Comparison of ENCODE assay signal across 21 cellular contexts in the genomic region with DNA sequence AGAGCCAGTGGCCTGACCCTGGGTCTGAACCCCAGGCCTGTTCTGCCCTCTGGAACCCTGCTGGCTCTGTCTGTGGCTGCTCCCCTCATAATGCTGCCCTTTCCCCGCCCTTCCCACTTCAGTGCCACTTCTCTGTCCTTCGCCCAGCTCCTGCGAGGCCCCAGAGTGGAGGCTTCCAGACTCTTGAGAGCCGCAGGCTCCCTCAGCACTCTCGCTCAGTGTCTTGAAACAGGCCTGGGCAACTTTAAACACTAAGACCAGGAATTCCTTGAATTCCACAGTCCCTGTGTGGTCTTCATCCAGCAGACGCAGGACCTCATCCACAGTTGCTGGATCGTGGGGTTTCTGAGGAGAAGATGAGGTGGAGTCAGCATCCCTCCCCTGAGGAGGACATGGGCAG. TPM values are rescaled to one million over a fixed set of nuclear protein-coding genes. Genes with fewer than 3 reads are reported as not detected.
DNase-seq lines count a peak whose midpoint lies in the region; ATAC-seq, FAIRE-seq and TF ChIP-seq lines count a peak whose summit lies in the region.
"Had no signal": no experiment of that assay in that cellular context is flagged by ENCODE, and none has a peak within 500 bp of the region (broad histone marks: within the 10 kb centered on the region; RNA-seq: fewer than 3 reads in every experiment).

No MANE protein-coding gene starts in this region.

- TF ChIP-seq CTCF in right atrium auricular region (IDR thresholded peaks at IDR 0.05), result no peak
- TF ChIP-seq CTCF in astrocyte (IDR thresholded peaks at IDR 0.05; ENCODE audit: insufficient read depth, low read depth, low read length), result no peak
- TF ChIP-seq CTCF in D721Med (IDR thresholded peaks at IDR 0.05; ENCODE audit: insufficient read depth, missing control alignments), result no peak

- peaks cover 10% of the 10 kb centered on the region for H3K27me3 Mint-ChIP-seq in astrocyte (ENCODE audit: low read depth, unreplicated experiment)
- peaks cover 44 to 56% of the 10 kb centered on the region in 2 donors for H3K27me3 Mint-ChIP-seq in effector memory CD8-positive, alpha-beta T cell

- H3K36me3 ChIP-seq in right atrium auricular region, result no peaks in the 10 kb centered on the region
- H3K36me3 ChIP-seq in astrocyte (ENCODE audit: insufficient read depth, low read length), result no peaks in the 10 kb centered on the region
- H3K36me3 ChIP-seq: brain microvascular endothelial cell, colonic mucosa had no signal

- peaks cover 4% of the 10 kb centered on the region for H3K9me3 Mint-ChIP-seq in astrocyte (ENCODE audit: unreplicated experiment)
- H3K9me3 Mint-ChIP-seq in effector memory CD8-positive, alpha-beta T cell, result no peaks in the 10 kb centered on the region
- H3K9me3 Mint-ChIP-seq: activated naive CD4-positive, alpha-beta T cell treated with anti-CD3 and anti-CD28 coated beads, Interleukin-2, amount 50 U/mL, for 72 hours; CD4-positive, alpha-beta T cell; T-cell had no signal

- H3K4me3 ChIP-seq in right atrium auricular region (no peak overlapping the region), astrocyte (ENCODE audit: insufficient read depth, low read depth, low read length) (no peak overlapping the region)
- H3K4me3 ChIP-seq: colonic mucosa had no signal

- no peaks in the 10 kb centered on the region for H3K79me2 ChIP-seq in astrocyte (ENCODE audit: insufficient read depth, low read length)

- peaks cover 11% of the 10 kb centered on the region for H3K4me1 Mint-ChIP-seq in astrocyte (ENCODE audit: low read depth, unreplicated experiment)
- no peaks in the 10 kb centered on the region for H3K4me1 Mint-ChIP-seq in effector memory CD8-positive, alpha-beta T cell (ENCODE audit: low read depth in 2 of 2)
- H3K4me1 Mint-ChIP-seq: activated CD4-positive, alpha-beta T cell treated with anti-CD3 and anti-CD28 coated beads for 36 hours; H9; T-cell had no signal

- peak overlapping the region; percentile 99 for H3K27ac Mint-ChIP-seq in astrocyte (ENCODE audit: unreplicated experiment)
- no peak overlapping the region for H3K27ac Mint-ChIP-seq in effector memory CD8-positive, alpha-beta T cell
- H3K27ac Mint-ChIP-seq: activated CD4-positive, alpha-beta T cell treated with anti-CD3 and anti-CD28 coated beads for 36 hours; activated naive CD4-positive, alpha-beta T cell treated with anti-CD3 and anti-CD28 coated beads, Interleukin-2, amount 50 U/mL, for 72 hours; CD4-positive, alpha-beta T cell; H9; T-cell had no signal

- DNase-seq in Right ventricle myocardium inferior (ENCODE audit: missing footprints), result peak; percentile 53
- DNase-seq in right atrium auricular region (ENCODE audit: low spot score), result no peak
- peak; percentile 22 for DNase-seq in astrocyte (ENCODE audit: low read depth)
- DNase-seq in kidney tubule cell (ENCODE audit: low spot score), result peak; percentile 76
- peak; percentile 45 for DNase-seq in urothelium cell line (ENCODE audit: low spot score)
- no peak for DNase-seq in effector memory CD8-positive, alpha-beta T cell
- no peak for DNase-seq in SHP77 treated with DMSO at 0.1 percent for 48 hours (lab: John Stamatoyannopoulos, UW)
- no peak for DNase-seq in D721Med (ENCODE audit: insufficient read length, low spot score)
- DNase-seq: activated CD4-positive, alpha-beta T cell treated with anti-CD3 and anti-CD28 coated beads for 36 hours; brain microvascular endothelial cell; CD4-positive, alpha-beta T cell; colonic mucosa; H9; head of caudate nucleus; mammary epithelial cell; NCI-H526; stimulated activated CD4-positive, alpha-beta T cell treated with anti-CD3 and anti-CD28 coated beads, Interleukin-12 subunit alpha, Interleukin-12 subunit beta, amount 100 ng/mL, for 4 hours; T-cell had no signal

- H2AFZ ChIP-seq in astrocyte (ENCODE audit: low read depth, low read length), result no peak overlapping the region

- H3K27me3 ChIP-seq in right atrium auricular region (no peaks in the 10 kb centered on the region), astrocyte (ENCODE audit: insufficient read depth, low read length) (no peaks in the 10 kb centered on the region)
- H3K27me3 ChIP-seq: brain microvascular endothelial cell, colonic mucosa had no signal

- ATAC-seq in Right ventricle myocardium inferior, result no peak
- no peak for ATAC-seq in effector memory CD8-positive, alpha-beta T cell (replicated peaks)
- ATAC-seq: activated CD4-positive, alpha-beta T cell treated with anti-CD3 and anti-CD28 coated beads for 36 hours; activated naive CD4-positive, alpha-beta T cell treated with anti-CD3 and anti-CD28 coated beads, Interleukin-2, amount 50 U/mL, for 72 hours had no signal

- intact Hi-C loops in Right ventricle myocardium inferior (cut with DNase I), result no loop called here

- no peaks in the 10 kb centered on the region for H4K20me1 ChIP-seq in astrocyte (ENCODE audit: insufficient read depth, low read length)

- H3K36me3 Mint-ChIP-seq in astrocyte (ENCODE audit: low read depth, unreplicated experiment), result no peaks in the 10 kb centered on the region
- no peaks in the 10 kb centered on the region for H3K36me3 Mint-ChIP-seq in effector memory CD8-positive, alpha-beta T cell (ENCODE audit: insufficient read depth)
- H3K36me3 Mint-ChIP-seq: activated naive CD4-positive, alpha-beta T cell treated with anti-CD3 and anti-CD28 coated beads, Interleukin-2, amount 50 U/mL, for 72 hours; T-cell had no signal

- H3K4me3 Mint-ChIP-seq in astrocyte (ENCODE audit: unreplicated experiment), result no peak overlapping the region
- H3K4me3 Mint-ChIP-seq in effector memory CD8-positive, alpha-beta T cell, result no peak overlapping the region
- H3K4me3 Mint-ChIP-seq: activated CD4-positive, alpha-beta T cell treated with anti-CD3 and anti-CD28 coated beads for 36 hours; CD4-positive, alpha-beta T cell; H9; T-cell had no signal

- H3K27ac ChIP-seq in right atrium auricular region, result no peak overlapping the region
- H3K27ac ChIP-seq in astrocyte (ENCODE audit: low read depth, low read length), result no peak overlapping the region
- H3K27ac ChIP-seq: brain microvascular endothelial cell, colonic mucosa had no signal

- no peak overlapping the region for H3K4me2 ChIP-seq in astrocyte (ENCODE audit: low read length)

- no peak overlapping the region for H3K9ac ChIP-seq in astrocyte (ENCODE audit: low read length)

- H3K4me1 ChIP-seq in right atrium auricular region, result no peaks in the 10 kb centered on the region
- no peaks in the 10 kb centered on the region for H3K4me1 ChIP-seq in astrocyte (ENCODE audit: insufficient read depth, low read length)
- H3K4me1 ChIP-seq: colonic mucosa had no signal

- FAIRE-seq in astrocyte (lab: Jason Lieb, UNC) (no peak), urothelium cell line (lab: Jason Lieb, UNC) (no peak), D721Med (lab: Jason Lieb, UNC) (no peak)
- FAIRE-seq: A204.1 had no signal

- no peaks in the 10 kb centered on the region for H3K9me3 ChIP-seq in right atrium auricular region
- no peaks in the 10 kb centered on the region for H3K9me3 ChIP-seq in astrocyte (ENCODE audit: insufficient read depth, low read depth, low read length)
- H3K9me3 ChIP-seq: colonic mucosa had no signal

RNA-seq across cellular contexts. Expression of gene CRNN, which starts 3.5 kb away (rescaled TPM):
- total RNA-seq in Right ventricle myocardium inferior (not detected), right atrium auricular region (not detected), astrocyte (not detected in 2 replicates)
- total RNA-seq: activated CD4-positive, alpha-beta T cell treated with anti-CD3 and anti-CD28 coated beads for 36 hours; activated naive CD4-positive, alpha-beta T cell treated with anti-CD3 and anti-CD28 coated beads, Interleukin-2, amount 50 U/mL, for 72 hours; CD4-positive, alpha-beta T cell; colonic mucosa; H9; mammary epithelial cell; subcutaneous adipose tissue; T-cell had no signal

RNA-seq across cellular contexts. Expression of gene FLG2, which starts 50.8 kb away (rescaled TPM):
- not detected for total RNA-seq in Right ventricle myocardium inferior
- total RNA-seq in right atrium auricular region, result not detected
- total RNA-seq in astrocyte, result not detected in 2 replicates
- total RNA-seq: activated CD4-positive, alpha-beta T cell treated with anti-CD3 and anti-CD28 coated beads for 36 hours; activated naive CD4-positive, alpha-beta T cell treated with anti-CD3 and anti-CD28 coated beads, Interleukin-2, amount 50 U/mL, for 72 hours; CD4-positive, alpha-beta T cell; colonic mucosa; H9; mammary epithelial cell; T-cell had no signal

Comparison
In these comparisons a context has a peak if more than half of its experiments do, and no peak if none do; other contexts are left out.
1. DNase-seq: peak in Right ventricle myocardium inferior (single experiment), astrocyte (single experiment), kidney tubule cell (single experiment) and urothelium cell line (single experiment); none in right atrium auricular region (single experiment), effector memory CD8-positive, alpha-beta T cell (0 of 3), SHP77 treated with DMSO at 0.1 percent for 48 hours (single experiment) and D721Med (single experiment).